In the genomic region with DNA sequence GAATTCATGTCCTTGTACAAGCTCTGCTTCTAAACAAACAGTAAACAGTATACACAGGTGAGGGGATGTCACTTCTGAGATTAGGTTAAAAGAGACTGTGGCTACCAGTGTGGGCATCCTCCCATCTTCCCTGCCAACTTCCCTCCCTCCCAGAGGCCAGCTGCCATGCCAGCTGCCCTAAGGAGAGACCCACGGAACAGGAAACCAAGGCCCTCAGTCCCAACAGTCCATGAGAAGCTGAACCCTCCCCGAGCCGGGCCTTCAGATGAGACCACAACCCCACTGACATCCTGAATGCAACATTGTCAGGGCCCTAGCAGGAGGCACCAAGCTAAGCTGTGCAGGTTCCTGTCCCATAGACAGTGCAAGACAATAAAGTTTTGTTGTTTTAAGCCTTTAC, we compare ENCODE assay signal across 1 cellular context.
TF ChIP-seq lines count a peak whose summit lies in the region.

No MANE protein-coding gene starts in this region.

TF ChIP-seq in K562, 482 proteins besides CTCF, POLR2A, EP300 and RAD21 (continued from another document):
- TF ChIP-seq, protein P1, sequence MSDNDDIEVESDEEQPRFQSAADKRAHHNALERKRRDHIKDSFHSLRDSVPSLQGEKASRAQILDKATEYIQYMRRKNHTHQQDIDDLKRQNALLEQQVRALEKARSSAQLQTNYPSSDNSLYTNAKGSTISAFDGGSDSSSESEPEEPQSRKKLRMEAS (CRISPR knock-in tag; IDR thresholded peaks at IDR 0.05), result no peak
- TF ChIP-seq, protein P2, sequence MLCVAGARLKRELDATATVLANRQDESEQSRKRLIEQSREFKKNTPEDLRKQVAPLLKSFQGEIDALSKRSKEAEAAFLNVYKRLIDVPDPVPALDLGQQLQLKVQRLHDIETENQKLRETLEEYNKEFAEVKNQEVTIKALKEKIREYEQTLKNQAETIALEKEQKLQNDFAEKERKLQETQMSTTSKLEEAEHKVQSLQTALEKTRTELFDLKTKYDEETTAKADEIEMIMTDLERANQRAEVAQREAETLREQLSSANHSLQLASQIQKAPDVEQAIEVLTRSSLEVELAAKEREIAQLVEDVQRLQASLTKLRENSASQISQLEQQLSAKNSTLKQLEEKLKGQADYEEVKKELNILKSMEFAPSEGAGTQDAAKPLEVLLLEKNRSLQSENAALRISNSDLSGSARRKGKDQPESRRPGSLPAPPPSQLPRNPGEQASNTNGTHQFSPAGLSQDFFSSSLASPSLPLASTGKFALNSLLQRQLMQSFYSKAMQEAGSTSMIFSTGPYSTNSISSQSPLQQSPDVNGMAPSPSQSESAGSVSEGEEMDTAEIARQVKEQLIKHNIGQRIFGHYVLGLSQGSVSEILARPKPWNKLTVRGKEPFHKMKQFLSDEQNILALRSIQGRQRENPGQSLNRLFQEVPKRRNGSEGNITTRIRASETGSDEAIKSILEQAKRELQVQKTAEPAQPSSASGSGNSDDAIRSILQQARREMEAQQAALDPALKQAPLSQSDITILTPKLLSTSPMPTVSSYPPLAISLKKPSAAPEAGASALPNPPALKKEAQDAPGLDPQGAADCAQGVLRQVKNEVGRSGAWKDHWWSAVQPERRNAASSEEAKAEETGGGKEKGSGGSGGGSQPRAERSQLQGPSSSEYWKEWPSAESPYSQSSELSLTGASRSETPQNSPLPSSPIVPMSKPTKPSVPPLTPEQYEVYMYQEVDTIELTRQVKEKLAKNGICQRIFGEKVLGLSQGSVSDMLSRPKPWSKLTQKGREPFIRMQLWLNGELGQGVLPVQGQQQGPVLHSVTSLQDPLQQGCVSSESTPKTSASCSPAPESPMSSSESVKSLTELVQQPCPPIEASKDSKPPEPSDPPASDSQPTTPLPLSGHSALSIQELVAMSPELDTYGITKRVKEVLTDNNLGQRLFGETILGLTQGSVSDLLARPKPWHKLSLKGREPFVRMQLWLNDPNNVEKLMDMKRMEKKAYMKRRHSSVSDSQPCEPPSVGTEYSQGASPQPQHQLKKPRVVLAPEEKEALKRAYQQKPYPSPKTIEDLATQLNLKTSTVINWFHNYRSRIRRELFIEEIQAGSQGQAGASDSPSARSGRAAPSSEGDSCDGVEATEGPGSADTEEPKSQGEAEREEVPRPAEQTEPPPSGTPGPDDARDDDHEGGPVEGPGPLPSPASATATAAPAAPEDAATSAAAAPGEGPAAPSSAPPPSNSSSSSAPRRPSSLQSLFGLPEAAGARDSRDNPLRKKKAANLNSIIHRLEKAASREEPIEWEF (CRISPR knock-in tag; IDR thresholded peaks at IDR 0.05), result no peak
- TF ChIP-seq POLR2H (tag; IDR thresholded peaks at IDR 0.05; ENCODE audit: low read depth) (no peak), PRPF4 (IDR thresholded peaks at IDR 0.05; ENCODE audit: insufficient read depth, low read depth, low read length, poor library complexity, severe bottlenecking) (no peak), NELFE (IDR thresholded peaks at IDR 0.05; ENCODE audit: insufficient read depth, insufficient read length) (no peak), CTBP1 (IDR thresholded peaks at IDR 0.05; ENCODE audit: borderline replicate concordance) (no peak), SREBF1 (IDR thresholded peaks at IDR 0.05; ENCODE audit: borderline replicate concordance, low read depth, low read length) (no peak), STAT5A (IDR thresholded peaks at IDR 0.05; ENCODE audit: borderline replicate concordance, low read length) (no peak), MCM3 (IDR thresholded peaks at IDR 0.05) (no peak)
